ENCODE assay signal across 8 cellular contexts in the genomic region with DNA sequence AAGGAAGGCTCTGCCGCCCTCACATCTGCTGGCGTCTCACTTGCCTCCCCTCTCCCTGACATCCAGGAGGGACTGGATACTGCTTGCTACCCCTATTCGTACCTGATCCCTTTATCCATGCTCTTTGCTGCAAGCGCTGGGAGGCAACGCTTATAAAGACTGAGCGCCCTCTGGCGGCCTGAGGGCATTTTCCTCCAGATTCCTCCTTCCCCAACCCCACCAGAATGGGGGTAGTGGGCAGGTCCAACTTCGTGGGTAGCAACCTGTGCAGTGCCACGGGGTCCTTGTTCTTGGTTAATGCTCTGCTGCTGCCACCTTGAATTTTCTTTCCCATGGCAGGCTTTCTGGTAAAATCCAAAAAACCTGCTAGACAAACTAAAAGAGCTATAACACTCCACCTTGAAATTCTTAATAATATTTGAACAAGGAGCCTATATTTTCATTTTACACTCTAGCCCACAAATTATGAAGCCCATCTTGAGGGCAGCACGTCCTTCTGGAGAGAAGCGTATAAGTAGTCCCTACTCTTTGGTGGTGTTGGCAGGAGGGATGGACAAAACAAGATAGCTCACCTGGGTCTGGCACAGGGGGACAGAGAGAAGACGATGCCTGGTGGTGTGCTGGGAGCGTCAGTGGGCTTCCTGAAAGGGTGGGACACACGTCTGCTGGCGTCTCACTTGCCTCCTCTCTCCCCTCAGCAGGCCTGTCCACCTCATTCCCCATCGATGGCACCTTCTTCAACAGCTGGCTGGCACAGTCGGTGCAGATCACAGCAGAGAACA. TPM values are rescaled to one million over a fixed set of nuclear protein-coding genes. Genes with fewer than 3 reads are reported as not detected.
DNase-seq lines count a peak whose midpoint lies in the region; ATAC-seq and TF ChIP-seq lines count a peak whose summit lies in the region.

No MANE protein-coding gene starts in this region.

- TF ChIP-seq CTCF in endothelial cell (IDR thresholded peaks at IDR 0.05; ENCODE audit: unreplicated experiment) (peak; percentile 75), mucosa of descending colon (IDR thresholded peaks at IDR 0.05) (peak; percentile 71)

- H3K9ac ChIP-seq in NT2/D1 (ENCODE audit: insufficient read length, low read depth), result no peak overlapping the region

- H3K36me3 ChIP-seq in NT2/D1 (ENCODE audit: insufficient read depth, insufficient read length, low read length), result peaks cover 87% of the 10 kb centered on the region
- no peaks in the 10 kb centered on the region for H3K36me3 ChIP-seq in mucosa of descending colon (ENCODE audit: low read depth)

- peaks cover 4% of the 10 kb centered on the region for H3K36me3 Mint-ChIP-seq in endothelial cell (ENCODE audit: low read depth, unreplicated experiment)

- H3K27me3 ChIP-seq in NT2/D1 (ENCODE audit: insufficient read depth, insufficient read length), result no peaks in the 10 kb centered on the region

- H3K27ac Mint-ChIP-seq in endothelial cell (ENCODE audit: unreplicated experiment), result no peak overlapping the region

- H3K4me3 ChIP-seq in NT2/D1 (ENCODE audit: insufficient read length, low read depth) (no peak overlapping the region), mucosa of descending colon (no peak overlapping the region)

- H3K4me1 Mint-ChIP-seq in endothelial cell (ENCODE audit: unreplicated experiment), result peaks cover 10% of the 10 kb centered on the region

- no peaks in the 10 kb centered on the region for H3K27me3 Mint-ChIP-seq in endothelial cell (ENCODE audit: unreplicated experiment)

- H3K9me3 ChIP-seq in NT2/D1 (ENCODE audit: insufficient read depth, low read length) (no peaks in the 10 kb centered on the region), mucosa of descending colon (no peaks in the 10 kb centered on the region)

- no peak overlapping the region for H3K4me3 Mint-ChIP-seq in endothelial cell (ENCODE audit: unreplicated experiment)

- ATAC-seq in mucosa of descending colon (peak; percentile 79), HG02973 (IDR thresholded peaks at IDR 0.05; ENCODE audit: unreplicated experiment) (no peak)

- no peaks in the 10 kb centered on the region for H3K9me3 Mint-ChIP-seq in endothelial cell (ENCODE audit: unreplicated experiment)

- intact Hi-C loops in mucosa of descending colon (cut with DNase I, micrococcal nuclease), result no loop called here

- DNase-seq in COLO829 (ENCODE audit: low spot score) (peak; percentile 49), HT1080 (ENCODE audit: low read depth) (peak; percentile 77), NT2/D1 (ENCODE audit: low read depth, low spot score) (peak; percentile 54), endothelial cell (ENCODE audit: low spot score) (peak; percentile 85), mucosa of descending colon (peak in 2 of 3 donors; percentile 84 to 90)
- peak in 2 of 3 experiments; percentile 60 to 77 for DNase-seq in activated CD8-positive, alpha-beta memory T cell treated with anti-CD3 and anti-CD28 coated beads for 48 hours (ENCODE audit: low read depth in 2 of 3, low spot score in 2 of 3)
- peak; percentile 38 to 57 for DNase-seq in stimulated activated CD8-positive, alpha-beta memory T cell treated with anti-CD3 and anti-CD28 coated beads, Interleukin-4, amount 100 ng/mL, for 4 hours (ENCODE audit: low read depth in 2 of 2, low spot score in 1 of 2)

- peaks cover 20% of the 10 kb centered on the region for H3K4me1 ChIP-seq in NT2/D1 (ENCODE audit: insufficient read depth, insufficient read length)
- H3K4me1 ChIP-seq in mucosa of descending colon (ENCODE audit: low read depth), result no peaks in the 10 kb centered on the region

RNA-seq across cellular contexts. Expression of a gene that starts 52.5 kb away (rescaled TPM):
- total RNA-seq in HT1080 (2014; rRNA removed; shearing (Covaris generic)), result 33.5 and 46.9 TPM in 2 replicates
- 14.7 and 16.3 TPM in 2 replicates for polyA plus RNA-seq in HT1080 (2015; cell fraction: cytosol; rRNA removed)
- 17.0 and 17.4 TPM in 2 replicates for polyA plus RNA-seq in HT1080 (2015; cell fraction: nucleus; rRNA removed)
- 3.0 TPM for total RNA-seq in endothelial cell (ENCODE audit: unreplicated experiment)
- total RNA-seq in mucosa of descending colon, result 10 to 100 TPM; 31.9 to 69.9 (median 36.2) TPM

RNA-seq across cellular contexts. Expression of a gene that starts 54.6 kb away (rescaled TPM):
- total RNA-seq in HT1080 (2014; rRNA removed; shearing (Covaris generic)), result 41.9 and 49.5 TPM in 2 replicates
- polyA plus RNA-seq in HT1080 (2015; cell fraction: cytosol; rRNA removed), result 35.3 and 41.2 TPM in 2 replicates
- polyA plus RNA-seq in HT1080 (2015; cell fraction: nucleus; rRNA removed), result 30.1 and 32.5 TPM in 2 replicates
- total RNA-seq in endothelial cell (ENCODE audit: unreplicated experiment) (30.9 TPM), mucosa of descending colon (10 to 100 TPM; 78.2 to 95.0 (median 79.6) TPM)
